Comparison of ENCODE assay signal across 9 cellular contexts in genomic region chr21:33971492-33972013, GRCh38. TPM values are rescaled to one million over a fixed set of nuclear protein-coding genes. Genes with fewer than 3 reads are reported as not detected.
DNase-seq lines count a peak whose midpoint lies in the region; ATAC-seq and TF ChIP-seq lines count a peak whose summit lies in the region.
"Had no signal": no experiment of that assay in that cellular context is flagged by ENCODE, and none has a peak within 500 bp of the region (broad histone marks: within the 10 kb centered on the region; RNA-seq: fewer than 3 reads in every experiment).

No MANE protein-coding gene starts in this region.

- ATAC-seq in GM18505 (IDR thresholded peaks at IDR 0.05; ENCODE audit: unreplicated experiment) (no peak), GM19324 (IDR thresholded peaks at IDR 0.05; ENCODE audit: low FRiP score, unreplicated experiment) (no peak)

- peaks cover 60% of the 10 kb centered on the region for H3K4me1 Mint-ChIP-seq in nephron

- peak overlapping the region; percentile 15 to 66 (median 31) for H3K27ac Mint-ChIP-seq in nephron

- no peaks in the 10 kb centered on the region for H3K36me3 Mint-ChIP-seq in nephron (ENCODE audit: low read depth)

- TF ChIP-seq CTCF in nephron (IDR thresholded peaks at IDR 0.05; ENCODE audit: unreplicated experiment in 3 of 3) = no peak

- no peak for TF ChIP-seq POLR2A in GM18505 (IDR thresholded peaks at IDR 0.05; ENCODE audit: borderline replicate concordance, extremely low read depth, insufficient read depth, insufficient read length)

- no peaks in the 10 kb centered on the region for H3K27me3 Mint-ChIP-seq in nephron (ENCODE audit: low read depth)

- no peaks in the 10 kb centered on the region for H3K9me3 Mint-ChIP-seq in nephron

- DNase-seq in ELF-1 (ENCODE audit: low read depth, low spot score) = peak; percentile 65
- DNase-seq in LHCN-M2 (ENCODE audit: low read depth) = peak; percentile 79
- DNase-seq in cerebellar cortex (ENCODE audit: low spot score) = peak; percentile 68
- DNase-seq in NCI-H345 (lab: John Stamatoyannopoulos, UW) = no peak
- DNase-seq in stimulated activated naive CD4-positive, alpha-beta T cell treated with Interleukin-2 at 50 U/mL for 16 hours (lab: John Stamatoyannopoulos, UW) = no peak
- DNase-seq: GOT3 had no signal

- H3K4me3 Mint-ChIP-seq in nephron = no peak overlapping the region

RNA-seq across cellular contexts. Expression of gene ATP5PO, which starts 55.9 kb away (rescaled TPM):
- total RNA-seq in LHCN-M2 (2014; rRNA removed) = 167 and 210 TPM in 2 replicates
- 244 TPM for polyA plus RNA-seq in LHCN-M2 (2012)

Comparison
In these comparisons a context has a peak if more than half of its experiments do, and no peak if none do; other contexts are left out.
1. DNase-seq: peak in ELF-1 (single experiment), LHCN-M2 (single experiment) and cerebellar cortex (single experiment); none in NCI-H345 (single experiment) and stimulated activated naive CD4-positive, alpha-beta T cell treated with Interleukin-2 at 50 U/mL for 16 hours (single experiment).